Comparison of ENCODE assay signal across 8 cellular contexts in the genomic region with DNA sequence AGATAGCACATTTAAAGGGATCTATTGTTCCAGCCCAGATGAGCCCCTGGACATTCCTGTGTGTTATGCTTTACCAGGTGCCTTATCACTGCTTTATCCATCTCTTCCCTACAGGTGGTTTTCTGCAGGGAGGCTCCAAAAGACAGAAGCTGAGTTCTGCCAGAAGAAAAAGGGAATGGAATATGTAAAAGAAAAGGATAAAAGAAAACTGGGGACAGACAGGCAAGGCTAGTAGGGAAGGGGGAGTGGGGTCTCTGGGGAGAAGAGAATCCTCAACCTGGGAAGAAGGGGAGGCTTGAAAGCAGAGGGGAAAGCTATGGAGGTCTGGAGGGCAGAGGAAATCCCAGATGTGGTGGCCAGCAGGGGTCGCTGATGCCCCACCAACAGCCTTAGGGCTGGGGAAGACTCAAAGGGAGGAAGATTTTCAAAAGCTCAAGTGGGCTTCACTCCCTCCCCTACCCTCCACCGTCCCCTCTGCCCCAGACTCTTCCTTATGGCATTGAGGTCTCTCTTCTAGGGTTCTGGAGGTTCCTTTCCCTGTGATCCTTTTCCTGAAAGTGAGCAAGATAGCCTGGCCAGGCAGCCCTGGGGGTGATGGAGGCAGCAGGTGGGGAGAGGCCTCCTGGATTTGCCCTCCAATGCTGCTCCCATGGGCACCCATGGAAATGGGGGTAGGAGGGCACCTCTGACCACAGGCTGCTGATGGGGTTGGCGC.
DNase-seq lines count a peak whose midpoint lies in the region; FAIRE-seq lines count a peak whose summit lies in the region.

No MANE protein-coding gene starts in this region.

- H3K4me3 Mint-ChIP-seq in activated naive CD4-positive, alpha-beta T cell treated with anti-CD3 and anti-CD28 coated beads, Interleukin-2, amount 10 ng/mL, durations not matched to agents 7 days and 5 days = no peak overlapping the region

- H3K4me1 Mint-ChIP-seq in activated naive CD4-positive, alpha-beta T cell treated with anti-CD3 and anti-CD28 coated beads, Interleukin-2, amount 10 ng/mL, durations not matched to agents 7 days and 5 days = peaks cover 2% of the 10 kb centered on the region

- FAIRE-seq in GM18507 (lab: Jason Lieb, UNC) = peak; percentile 39

- H3K27me3 Mint-ChIP-seq in activated naive CD4-positive, alpha-beta T cell treated with anti-CD3 and anti-CD28 coated beads, Interleukin-2, amount 10 ng/mL, durations not matched to agents 7 days and 5 days = peaks cover 46% of the 10 kb centered on the region

- H3K36me3 Mint-ChIP-seq in activated naive CD4-positive, alpha-beta T cell treated with anti-CD3 and anti-CD28 coated beads, Interleukin-2, amount 10 ng/mL, durations not matched to agents 7 days and 5 days = no peaks in the 10 kb centered on the region

- intact Hi-C loops in head of caudate nucleus (cut with DNase I) (loop anchor here (1.0 kb wide), 1 partner anchor 217 kb away; no protein-coding TSS in a partner anchor), posterior vena cava (cut with DNase I) (loop anchor here (1.0 to 10.0 kb wide), 4 partner anchors 95 to 218 kb away; no protein-coding TSS in a partner anchor)

- CTCF ChIA-PET in activated naive CD4-positive, alpha-beta T cell treated with anti-CD3 and anti-CD28 coated beads, Interleukin-2, amount 10 ng/mL, durations not matched to agents 7 days and 5 days (lab: Charles Lee) = interaction anchor here (0.6 to 9.0 kb wide), 22 partner anchors 9 to 370 kb away, joined by 3 to 261 read pairs (median 3); no protein-coding TSS in a partner anchor

- no peak overlapping the region for H3K27ac Mint-ChIP-seq in activated naive CD4-positive, alpha-beta T cell treated with anti-CD3 and anti-CD28 coated beads, Interleukin-2, amount 10 ng/mL, durations not matched to agents 7 days and 5 days

- no peaks in the 10 kb centered on the region for H3K9me3 Mint-ChIP-seq in activated naive CD4-positive, alpha-beta T cell treated with anti-CD3 and anti-CD28 coated beads, Interleukin-2, amount 10 ng/mL, durations not matched to agents 7 days and 5 days

- DNase-seq in AG08395 (ENCODE audit: low spot score) (peak; percentile 80), GM18507 (ENCODE audit: extremely low spot score, insufficient read length, low read depth) (peak; percentile 37), HT1080 (ENCODE audit: low read depth) (peak; percentile 57), SKM-1 (lab: John Stamatoyannopoulos, UW; ENCODE audit: unreplicated experiment) (peak; percentile 38), head of caudate nucleus (peak in 41 of 42 donors; percentile 70 to 93 (median 87)), posterior vena cava (ENCODE audit: low spot score) (peak; percentile 92), ureter (ENCODE audit: low spot score) (peak; percentile 72)
- DNase-seq in activated naive CD4-positive, alpha-beta T cell treated with anti-CD3 and anti-CD28 coated beads, Interleukin-2, amount 10 ng/mL, durations not matched to agents 7 days and 5 days = peak; percentile 79

Comparison
In these comparisons a context has a peak if more than half of its experiments do, and no peak if none do; other contexts are left out.
1. Peak in every context shown above with its lines: DNase-seq.
2. DNase-seq: peak in every context shown above with its lines; median percentile 92 in posterior vena cava; 87 in head of caudate nucleus; 80 in AG08395; 79 in activated naive CD4-positive, alpha-beta T cell treated with anti-CD3 and anti-CD28 coated beads, Interleukin-2, amount 10 ng/mL, durations not matched to agents 7 days and 5 days; 72 in ureter; 57 in HT1080; 38 in SKM-1; 37 in GM18507.